31 cellular contexts compared by ENCODE assay signal in the genomic region with DNA sequence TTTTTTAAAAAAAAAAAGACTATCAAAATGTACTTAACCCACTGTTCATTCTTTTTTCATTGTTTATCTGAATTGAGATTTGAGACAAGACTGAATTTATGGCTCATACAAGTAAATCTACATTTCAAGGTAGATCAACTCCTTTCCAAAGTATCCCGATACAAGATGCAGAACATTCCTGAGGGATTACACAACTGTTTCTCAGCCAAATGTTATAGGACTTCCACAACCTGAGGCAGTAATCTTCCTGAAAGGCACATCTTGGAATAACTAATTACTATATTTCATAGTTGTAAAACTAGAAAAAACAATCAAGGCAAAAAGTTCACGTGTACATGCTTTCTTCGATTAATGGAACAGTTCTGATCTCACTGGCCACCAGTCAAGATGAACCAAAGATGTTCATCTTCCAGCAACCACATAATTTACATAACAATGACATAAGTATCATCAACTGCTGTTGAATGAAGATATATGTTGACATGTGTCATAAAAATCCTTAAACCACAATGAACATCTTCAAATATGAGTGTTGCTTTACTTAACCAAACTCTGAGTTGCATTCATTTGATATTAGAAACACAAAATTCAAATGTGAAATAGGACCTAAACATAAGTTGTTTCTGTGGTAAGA.
DNase-seq lines count a peak whose midpoint lies in the region; ATAC-seq and TF ChIP-seq lines count a peak whose summit lies in the region.
"Had no signal": no experiment of that assay in that cellular context is flagged by ENCODE, and none has a peak within 500 bp of the region (broad histone marks: within the 10 kb centered on the region; RNA-seq: fewer than 3 reads in every experiment).

No MANE protein-coding gene starts in this region.

- H3K27me3 Mint-ChIP-seq in naive thymus-derived CD4-positive, alpha-beta T cell, result peaks cover 0 to 20% (median 8%) of the 10 kb centered on the region in 5 donors
- H3K27me3 Mint-ChIP-seq in naive thymus-derived CD8-positive, alpha-beta T cell, result peaks cover 0 to 12% (median 10%) of the 10 kb centered on the region in 5 donors
- H3K27me3 Mint-ChIP-seq: activated naive CD8-positive, alpha-beta T cell treated with anti-CD3 and anti-CD28 coated beads, Interleukin-2, amount 10 ng/mL, durations not matched to agents 7 days and 5 days; progenitor cell of endocrine pancreas had no signal

- WGBS in SK-N-SH (ENCODE audit: low lambda C conversion rate), result 39% methylated on average over 3 of the region's 3 CpGs

- POLR2A ChIA-PET in SK-N-SH (lab: Yijun Ruan, JAX), result no interaction called here
- POLR2A ChIA-PET in naive thymus-derived CD4-positive, alpha-beta T cell (lab: Charles Lee), result no interaction called here
- POLR2A ChIA-PET in naive thymus-derived CD8-positive, alpha-beta T cell (lab: Charles Lee), result no interaction called here

- H2AFZ ChIP-seq in SK-N-SH (ENCODE audit: low read depth), result no peak overlapping the region

- no peaks in the 10 kb centered on the region for H3K9me3 ChIP-seq in SK-N-SH
- no peaks in the 10 kb centered on the region for H3K9me3 ChIP-seq in naive thymus-derived CD4-positive, alpha-beta T cell (ENCODE audit: control insufficient read depth in 2 of 3, low read length in 3 of 3)
- H3K9me3 ChIP-seq: BLaER1 treated with 17β-estradiol and CSF1 and Interleukin-3, amounts not matched to agents 10 nM and 100 nM; body of pancreas; left lung; neutrophil; sigmoid colon; SJSA1; suprapubic skin; upper lobe of right lung had no signal

- CTCF ChIA-PET in SK-N-SH (lab: Yijun Ruan, JAX), result no interaction called here
- CTCF ChIA-PET in naive thymus-derived CD4-positive, alpha-beta T cell (lab: Charles Lee), result no interaction called here

- no peaks in the 10 kb centered on the region for H3K79me2 ChIP-seq in SK-N-SH (ENCODE audit: insufficient read depth)

- TF ChIP-seq CTCF in SK-N-SH (IDR thresholded peaks at IDR 0.05) (no peak), fibroblast of villous mesenchyme (IDR thresholded peaks at IDR 0.05; ENCODE audit: insufficient read depth, low read depth, low read length) (no peak)

- no peak overlapping the region for H3K9ac ChIP-seq in SK-N-SH
- H3K9ac ChIP-seq: BLaER1 treated with 17β-estradiol and CSF1 and Interleukin-3, amounts not matched to agents 10 nM and 100 nM had no signal

- H3K4me3 ChIP-seq in SK-N-SH (ENCODE audit: low read depth in 2 of 2, low read length in 1 of 2) (no peak overlapping the region), fibroblast of villous mesenchyme (ENCODE audit: low read depth, low read length) (no peak overlapping the region)
- no peak overlapping the region for H3K4me3 ChIP-seq in naive thymus-derived CD4-positive, alpha-beta T cell (ENCODE audit: low read length)
- H3K4me3 ChIP-seq: BLaER1 treated with 17β-estradiol and CSF1 and Interleukin-3, amounts not matched to agents 10 nM and 100 nM; body of pancreas; left lung; sigmoid colon; SJSA1; suprapubic skin; upper lobe of right lung had no signal

- no peaks in the 10 kb centered on the region for H4K20me1 ChIP-seq in SK-N-SH (ENCODE audit: insufficient read depth)
- H4K20me1 ChIP-seq: BLaER1 treated with 17β-estradiol and CSF1 and Interleukin-3, amounts not matched to agents 10 nM and 100 nM had no signal

- DNase-seq in Daoy (ENCODE audit: low read depth) (peak; percentile 7), SK-N-SH (no peak), fibroblast of villous mesenchyme (ENCODE audit: low read depth) (peak; percentile 16), hippocampal formation (lab: John Stamatoyannopoulos, UW) (no peak)
- DNase-seq in naive thymus-derived CD4-positive, alpha-beta T cell, result no peak
- no peak for DNase-seq in naive thymus-derived CD8-positive, alpha-beta T cell
- DNase-seq: activated CD4-positive, alpha-beta T cell treated with anti-CD3 and anti-CD28 coated beads for 4 hours; activated effector memory CD4-positive, alpha-beta T cell treated with anti-CD3 and anti-CD28 coated beads, Interleukin-2, amount 50 U/mL, for 16 hours; activated naive CD8-positive, alpha-beta T cell treated with anti-CD3 and anti-CD28 coated beads, Interleukin-2, amount 10 ng/mL, durations not matched to agents 7 days and 5 days; activated T-cell treated with anti-CD3 and anti-CD28 coated beads for 4 hours; body of pancreas; DMS79; effector CD4-positive, alpha-beta T cell; erythroblast; foreskin melanocyte; HFFc6; left lung; NCI-H1048; NCI-H187; sigmoid colon; stimulated activated CD4-positive, alpha-beta T cell treated with anti-CD3 and anti-CD28 coated beads, Interleukin-4, amount 100 ng/mL, for 4 hours; T-helper 2 cell; upper lobe of right lung had no signal

- no peaks in the 10 kb centered on the region for H3K36me3 Mint-ChIP-seq in naive thymus-derived CD4-positive, alpha-beta T cell
- H3K36me3 Mint-ChIP-seq in naive thymus-derived CD8-positive, alpha-beta T cell, result no peaks in the 10 kb centered on the region
- H3K36me3 Mint-ChIP-seq: activated naive CD8-positive, alpha-beta T cell treated with anti-CD3 and anti-CD28 coated beads, Interleukin-2, amount 10 ng/mL, durations not matched to agents 7 days and 5 days; stimulated activated memory B cell treated with anti-CD40 and anti-IgM and Interleukin-4, amounts not matched to agents 10 μg/mL and 1 μg/mL and 100 μg/mL, for 72 hours had no signal

- peak overlapping the region in 1 of 2 experiments; percentile 34; a peak in 2 of 4 replicates for H3K27ac ChIP-seq in SK-N-SH (ENCODE audit: low read depth in 2 of 2, low read length in 1 of 2)
- no peak overlapping the region for H3K27ac ChIP-seq in naive thymus-derived CD4-positive, alpha-beta T cell (ENCODE audit: low read depth, low read length)
- H3K27ac ChIP-seq: BLaER1 treated with 17β-estradiol and CSF1 and Interleukin-3, amounts not matched to agents 10 nM and 100 nM; body of pancreas; left lung; neutrophil; sigmoid colon; SJSA1; suprapubic skin; upper lobe of right lung had no signal

- H3K4me1 Mint-ChIP-seq in naive thymus-derived CD4-positive, alpha-beta T cell, result no peaks in the 10 kb centered on the region
- no peaks in the 10 kb centered on the region for H3K4me1 Mint-ChIP-seq in naive thymus-derived CD8-positive, alpha-beta T cell
- H3K4me1 Mint-ChIP-seq: activated naive CD8-positive, alpha-beta T cell treated with anti-CD3 and anti-CD28 coated beads, Interleukin-2, amount 10 ng/mL, durations not matched to agents 7 days and 5 days; stimulated activated memory B cell treated with anti-CD40 and anti-IgM and Interleukin-4, amounts not matched to agents 10 μg/mL and 1 μg/mL and 100 μg/mL, for 72 hours had no signal

- H3K9me2 ChIP-seq in SK-N-SH, result no peaks in the 10 kb centered on the region

- H3K4me2 ChIP-seq in SK-N-SH, result no peak overlapping the region
- H3K4me2 ChIP-seq: BLaER1 treated with 17β-estradiol and CSF1 and Interleukin-3, amounts not matched to agents 10 nM and 100 nM had no signal

- no peak overlapping the region for H3K4me3 Mint-ChIP-seq in naive thymus-derived CD4-positive, alpha-beta T cell
- no peak overlapping the region for H3K4me3 Mint-ChIP-seq in naive thymus-derived CD8-positive, alpha-beta T cell
- H3K4me3 Mint-ChIP-seq: activated naive CD8-positive, alpha-beta T cell treated with anti-CD3 and anti-CD28 coated beads, Interleukin-2, amount 10 ng/mL, durations not matched to agents 7 days and 5 days; HFFc6; stimulated activated memory B cell treated with anti-CD40 and anti-IgM and Interleukin-4, amounts not matched to agents 10 μg/mL and 1 μg/mL and 100 μg/mL, for 72 hours had no signal

- intact Hi-C loops in naive thymus-derived CD4-positive, alpha-beta T cell (cut with micrococcal nuclease), result no loop called here

- H3K36me3 ChIP-seq in SK-N-SH (replicated peaks in 1 of 2; ENCODE audit: control insufficient read depth in 1 of 2, insufficient read depth in 2 of 2, low read length in 1 of 2), result no peaks in the 10 kb centered on the region
- H3K36me3 ChIP-seq in naive thymus-derived CD4-positive, alpha-beta T cell (ENCODE audit: control insufficient read depth in 2 of 3, insufficient read depth in 3 of 3, low read length in 3 of 3), result no peaks in the 10 kb centered on the region
- H3K36me3 ChIP-seq: BLaER1 treated with 17β-estradiol and CSF1 and Interleukin-3, amounts not matched to agents 10 nM and 100 nM; left lung; neutrophil; sigmoid colon; SJSA1; suprapubic skin; upper lobe of right lung had no signal

- H3K4me1 ChIP-seq in SK-N-SH (ENCODE audit: control insufficient read depth in 1 of 2, insufficient read depth in 2 of 2, low read depth in 1 of 2, low read length in 1 of 2), result peaks cover 8 to 25% of the 10 kb centered on the region in 2 experiments
- H3K4me1 ChIP-seq in naive thymus-derived CD4-positive, alpha-beta T cell (ENCODE audit: control insufficient read depth in 2 of 2, insufficient read depth in 2 of 2, low read length in 2 of 2), result no peaks in the 10 kb centered on the region
- H3K4me1 ChIP-seq: BLaER1 treated with 17β-estradiol and CSF1 and Interleukin-3, amounts not matched to agents 10 nM and 100 nM; body of pancreas; left lung; sigmoid colon; suprapubic skin; upper lobe of right lung had no signal

- H3F3A ChIP-seq in SK-N-SH (replicated peaks; ENCODE audit: insufficient read depth), result peaks cover 17% of the 10 kb centered on the region

- peaks cover 0 to 1% (median 0%) of the 10 kb centered on the region in 11 donors for H3K9me3 Mint-ChIP-seq in naive thymus-derived CD4-positive, alpha-beta T cell
- peaks cover 0 to 4% (median 0%) of the 10 kb centered on the region in 9 donors for H3K9me3 Mint-ChIP-seq in naive thymus-derived CD8-positive, alpha-beta T cell
- H3K9me3 Mint-ChIP-seq: activated naive CD8-positive, alpha-beta T cell treated with anti-CD3 and anti-CD28 coated beads, Interleukin-2, amount 10 ng/mL, durations not matched to agents 7 days and 5 days; HFFc6; stimulated activated memory B cell treated with anti-CD40 and anti-IgM and Interleukin-4, amounts not matched to agents 10 μg/mL and 1 μg/mL and 100 μg/mL, for 72 hours had no signal

- no peaks in the 10 kb centered on the region for H3K27me3 ChIP-seq in SK-N-SH (ENCODE audit: insufficient read depth)
- no peaks in the 10 kb centered on the region for H3K27me3 ChIP-seq in naive thymus-derived CD4-positive, alpha-beta T cell (ENCODE audit: control insufficient read depth in 2 of 2, insufficient read depth in 2 of 2, low read length in 2 of 2)
- H3K27me3 ChIP-seq: BLaER1 treated with 17β-estradiol and CSF1 and Interleukin-3, amounts not matched to agents 10 nM and 100 nM; body of pancreas; left lung; neutrophil; sigmoid colon; SJSA1; suprapubic skin; upper lobe of right lung had no signal

- TF ChIP-seq EP300 in Ishikawa (IDR thresholded peaks at IDR 0.05; ENCODE audit: borderline replicate concordance) (no peak), SK-N-SH (IDR thresholded peaks at IDR 0.05; ENCODE audit: borderline replicate concordance in 1 of 2, low read depth in 1 of 2, low read length in 1 of 2) (0 out of 4 replicates have a peak, but pooled peaks of 1 of the 2 experiments have one; percentile 18)

- no peak overlapping the region for H3K27ac Mint-ChIP-seq in naive thymus-derived CD4-positive, alpha-beta T cell
- H3K27ac Mint-ChIP-seq in naive thymus-derived CD8-positive, alpha-beta T cell, result no peak overlapping the region
- H3K27ac Mint-ChIP-seq: activated naive CD8-positive, alpha-beta T cell treated with anti-CD3 and anti-CD28 coated beads, Interleukin-2, amount 10 ng/mL, durations not matched to agents 7 days and 5 days; HFFc6; progenitor cell of endocrine pancreas; stimulated activated memory B cell treated with anti-CD40 and anti-IgM and Interleukin-4, amounts not matched to agents 10 μg/mL and 1 μg/mL and 100 μg/mL, for 72 hours had no signal

- TF ChIP-seq RAD21 in Ishikawa (IDR thresholded peaks at IDR 0.05; ENCODE audit: low read depth) (no peak), SK-N-SH (IDR thresholded peaks at IDR 0.05; ENCODE audit: low read length) (no peak)

- no peak for ATAC-seq in naive thymus-derived CD4-positive, alpha-beta T cell
- ATAC-seq in naive thymus-derived CD8-positive, alpha-beta T cell, result no peak
- ATAC-seq in HG02588 (IDR thresholded peaks at IDR 0.05; ENCODE audit: unreplicated experiment), result no peak
- ATAC-seq: body of pancreas; left lung; stimulated activated memory B cell treated with anti-CD40 and anti-IgM and Interleukin-4, amounts not matched to agents 10 μg/mL and 1 μg/mL and 100 μg/mL, for 72 hours; upper lobe of right lung had no signal

Comparison
In these comparisons a context has a peak if more than half of its experiments do, and no peak if none do; other contexts are left out.
1. DNase-seq: peak in Daoy (single experiment) and fibroblast of villous mesenchyme (single experiment); none in SK-N-SH (single experiment), hippocampal formation (0 of 2), naive thymus-derived CD4-positive, alpha-beta T cell (0 of 9) and naive thymus-derived CD8-positive, alpha-beta T cell (0 of 10).